8 cellular contexts compared by ENCODE assay signal in genomic region chr1:121361451-121362233, GRCh38.
DNase-seq lines count a peak whose midpoint lies in the region; ATAC-seq, FAIRE-seq and TF ChIP-seq lines count a peak whose summit lies in the region.
"Not testable (repeated sequence)": the region's sequence is repeated elsewhere in the genome, so short reads cannot be mapped to it uniquely, and the experiment has no call there.

No MANE protein-coding gene starts in this region.

- H3K36me3 Mint-ChIP-seq in activated CD8-positive, alpha-beta T cell treated with anti-CD3 and anti-CD28 coated beads for 36 hours (ENCODE audit: low read depth); activated naive CD8-positive, alpha-beta T cell treated with anti-CD3 and anti-CD28 coated beads for 36 hours: not testable (repeated sequence)

- not testable (repeated sequence) for TF ChIP-seq CTCF in activated CD8-positive, alpha-beta T cell treated with anti-CD3 and anti-CD28 coated beads for 36 hours (IDR thresholded peaks at IDR 0.05); heart left ventricle (IDR thresholded peaks at IDR 0.05); lower lobe of right lung (IDR thresholded peaks at IDR 0.05); pancreas (IDR thresholded peaks at IDR 0.05); upper lobe of left lung (IDR thresholded peaks at IDR 0.05)

- CTCF ChIA-PET in activated CD8-positive, alpha-beta T cell treated with anti-CD3 and anti-CD28 coated beads for 36 hours (lab: Charles Lee): not testable (repeated sequence)

- not testable (repeated sequence) for H3K4me3 Mint-ChIP-seq in activated CD8-positive, alpha-beta T cell treated with anti-CD3 and anti-CD28 coated beads for 36 hours; activated naive CD8-positive, alpha-beta T cell treated with anti-CD3 and anti-CD28 coated beads for 36 hours

- WGBS in heart left ventricle, 4 donors: 50 to 62% (median 60%) methylated on average over 1 of the region's 7 CpGs
- WGBS in pancreas, 2 donors: 71 to 78% methylated on average over 1 of the region's 7 CpGs
- WGBS in upper lobe of left lung, 2 donors: 42 to 67% methylated on average over 1 of the region's 7 CpGs

- not testable (repeated sequence) for H3K36me3 ChIP-seq in heart left ventricle, lower lobe of right lung, pancreas, upper lobe of left lung

- intact Hi-C loops in activated CD8-positive, alpha-beta T cell treated with anti-CD3 and anti-CD28 coated beads for 36 hours (cut with micrococcal nuclease); heart left ventricle (cut with DNase I); lower lobe of right lung (cut with DNase I); pancreas (cut with DNase I): not testable (repeated sequence)

- FAIRE-seq in pancreas (lab: Jason Lieb, UNC): not testable (repeated sequence)

- DNase-seq in activated CD8-positive, alpha-beta T cell treated with anti-CD3 and anti-CD28 coated beads for 36 hours; activated naive CD8-positive, alpha-beta T cell treated with anti-CD3 and anti-CD28 coated beads for 36 hours; heart left ventricle; lower lobe of right lung; pancreas; upper lobe of left lung: not testable (repeated sequence)

- not testable (repeated sequence) for H3K27ac Mint-ChIP-seq in activated CD8-positive, alpha-beta T cell treated with anti-CD3 and anti-CD28 coated beads for 36 hours
- peak overlapping the region; percentile 56 for H3K27ac Mint-ChIP-seq in activated naive CD8-positive, alpha-beta T cell treated with anti-CD3 and anti-CD28 coated beads for 36 hours

- H3K4me1 Mint-ChIP-seq in activated CD8-positive, alpha-beta T cell treated with anti-CD3 and anti-CD28 coated beads for 36 hours (ENCODE audit: low read depth); activated naive CD8-positive, alpha-beta T cell treated with anti-CD3 and anti-CD28 coated beads for 36 hours: not testable (repeated sequence)

- H3K9me3 Mint-ChIP-seq in activated CD8-positive, alpha-beta T cell treated with anti-CD3 and anti-CD28 coated beads for 36 hours; activated naive CD8-positive, alpha-beta T cell treated with anti-CD3 and anti-CD28 coated beads for 36 hours: not testable (repeated sequence)

- peak overlapping the region in 1 of 12 donors; percentile 73 for H3K27ac ChIP-seq in heart left ventricle
- not testable (repeated sequence) for H3K27ac ChIP-seq in lower lobe of right lung, pancreas, upper lobe of left lung

- ATAC-seq in GM18511 (IDR thresholded peaks at IDR 0.05; ENCODE audit: unreplicated experiment) (peak; percentile 6), SK-N-SH treated with all-trans-retinoic acid at 6 μM for 48 hours (peak; percentile 71), heart left ventricle (peak; percentile 61 to 84 (median 74)), lower lobe of right lung (peak; percentile 59 to 82), pancreas (peak in 3 of 4 donors; percentile 64 to 82 (median 81)), upper lobe of left lung (ENCODE audit: low FRiP score in 2 of 2) (peak; percentile 78 to 82)
- ATAC-seq in activated CD8-positive, alpha-beta T cell treated with anti-CD3 and anti-CD28 coated beads for 36 hours: peak; percentile 62

- not testable (repeated sequence) for H3K4me3 ChIP-seq in heart left ventricle, lower lobe of right lung, pancreas, upper lobe of left lung

- H3K27me3 ChIP-seq in heart left ventricle; lower lobe of right lung (ENCODE audit: low read depth); pancreas; upper lobe of left lung: not testable (repeated sequence)

- not testable (repeated sequence) for H3K4me1 ChIP-seq in heart left ventricle, lower lobe of right lung, pancreas, upper lobe of left lung

- not testable (repeated sequence) for TF ChIP-seq POLR2A in heart left ventricle (IDR thresholded peaks at IDR 0.05); upper lobe of left lung (IDR thresholded peaks at IDR 0.05)

- TF ChIP-seq EP300 in upper lobe of left lung (IDR thresholded peaks at IDR 0.05): not testable (repeated sequence)

- not testable (repeated sequence) for H3K9me3 ChIP-seq in heart left ventricle, lower lobe of right lung, pancreas, upper lobe of left lung

- H3K27me3 Mint-ChIP-seq in activated CD8-positive, alpha-beta T cell treated with anti-CD3 and anti-CD28 coated beads for 36 hours; activated naive CD8-positive, alpha-beta T cell treated with anti-CD3 and anti-CD28 coated beads for 36 hours: not testable (repeated sequence)

- POLR2A ChIA-PET in activated CD8-positive, alpha-beta T cell treated with anti-CD3 and anti-CD28 coated beads for 36 hours (lab: Charles Lee): not testable (repeated sequence)

Comparison
In these comparisons a context has a peak if more than half of its experiments do, and no peak if none do; other contexts are left out.
1. ATAC-seq: peak in every context shown above with its lines; median percentile 81 in pancreas; 80 in upper lobe of left lung; 74 in heart left ventricle; 71 in SK-N-SH treated with all-trans-retinoic acid at 6 μM for 48 hours; 70 in lower lobe of right lung; 62 in activated CD8-positive, alpha-beta T cell treated with anti-CD3 and anti-CD28 coated beads for 36 hours; 6 in GM18511.